ENCODE assay signal across 14 cellular contexts in genomic region chr13:30654430-30654829, GRCh38. TPM values are rescaled to one million over a fixed set of nuclear protein-coding genes. Genes with fewer than 3 reads are reported as not detected.
DNase-seq lines count a peak whose midpoint lies in the region; ATAC-seq and TF ChIP-seq lines count a peak whose summit lies in the region.
"Had no signal": no experiment of that assay in that cellular context is flagged by ENCODE, and none has a peak within 500 bp of the region (broad histone marks: within the 10 kb centered on the region; RNA-seq: fewer than 3 reads in every experiment).

No MANE protein-coding gene starts in this region.

- intact Hi-C loops in Caco-2 (cut with micrococcal nuclease; ENCODE audit: unreplicated experiment) = loop anchor here (2.0 kb wide), 1 partner anchor 18 kb away; no protein-coding TSS in a partner anchor
- intact Hi-C loops in PC-3 (cut with micrococcal nuclease) = no loop called here

- H3K4me3 ChIP-seq in Caco-2 (ENCODE audit: low read depth, low read length) (no peak overlapping the region), PC-3 (ENCODE audit: low read length) (no peak overlapping the region)
- H3K4me3 ChIP-seq: BLaER1 treated with 17β-estradiol and CSF1 and Interleukin-3, amounts not matched to agents 10 nM and 100 nM; dorsolateral prefrontal cortex; thoracic aorta had no signal

- H3F3A ChIP-seq in PC-3 (ENCODE audit: low read length, unreplicated experiment) = no peaks in the 10 kb centered on the region

- H3K9me3 Mint-ChIP-seq in Caco-2 (ENCODE audit: unreplicated experiment) (no peaks in the 10 kb centered on the region), T-cell (no peaks in the 10 kb centered on the region)
- no peaks in the 10 kb centered on the region for H3K9me3 Mint-ChIP-seq in central memory CD8-positive, alpha-beta T cell

- peak; percentile 62 for ATAC-seq in GM21390 (IDR thresholded peaks at IDR 0.05; ENCODE audit: unreplicated experiment)
- ATAC-seq in T-cell (replicated peaks in 1 of 4) = peak; percentile 73 to 84 (median 78)
- peak; percentile 67 for ATAC-seq in central memory CD8-positive, alpha-beta T cell (replicated peaks; ENCODE audit: extremely low read depth, poor library complexity, severe bottlenecking)
- no peak for ATAC-seq in PC-3
- ATAC-seq in GM19023 (IDR thresholded peaks at IDR 0.05; ENCODE audit: unreplicated experiment) = no peak
- no peak for ATAC-seq in HG03135 (IDR thresholded peaks at IDR 0.05; ENCODE audit: unreplicated experiment)
- no peak for ATAC-seq in HG03521 (IDR thresholded peaks at IDR 0.05; ENCODE audit: unreplicated experiment)

- H3K4me3 Mint-ChIP-seq in Caco-2 (ENCODE audit: unreplicated experiment) (no peak overlapping the region), T-cell (peak overlapping the region in 2 of 3 donors; percentile 4 to 57)
- peak overlapping the region; percentile 5 for H3K4me3 Mint-ChIP-seq in central memory CD8-positive, alpha-beta T cell

- H3K27ac Mint-ChIP-seq in Caco-2 (ENCODE audit: unreplicated experiment) (peak overlapping the region; percentile 13), T-cell (peak overlapping the region; percentile 86 to 95)
- H3K27ac Mint-ChIP-seq in central memory CD8-positive, alpha-beta T cell (ENCODE audit: low read depth) = peak overlapping the region; percentile 82

- H3K4me1 ChIP-seq in Caco-2 (peaks cover 35% of the 10 kb centered on the region), PC-3 (ENCODE audit: insufficient read depth, low read length) (no peaks in the 10 kb centered on the region)

- no peak overlapping the region for H3K27ac ChIP-seq in PC-3 (ENCODE audit: low read length)
- H3K27ac ChIP-seq: BLaER1 treated with 17β-estradiol and CSF1 and Interleukin-3, amounts not matched to agents 10 nM and 100 nM; dorsolateral prefrontal cortex; neutrophil; thoracic aorta had no signal

- no peaks in the 10 kb centered on the region for H3K79me2 ChIP-seq in PC-3 (ENCODE audit: low read length)

- CTCF ChIA-PET in Caco-2 (lab: Charles Lee) (no interaction called here), T-cell (lab: Charles Lee) (no interaction called here), PC-3 (lab: Charles Lee) (no interaction called here)

- no peak overlapping the region for H2AFZ ChIP-seq in PC-3 (ENCODE audit: low read length)

- peaks cover 31% of the 10 kb centered on the region for H3K4me1 Mint-ChIP-seq in Caco-2 (ENCODE audit: low read depth, unreplicated experiment)
- peaks cover 32 to 42% (median 35%) of the 10 kb centered on the region in 3 donors for H3K4me1 Mint-ChIP-seq in T-cell
- H3K4me1 Mint-ChIP-seq in central memory CD8-positive, alpha-beta T cell = peaks cover 35% of the 10 kb centered on the region

- H3K36me3 ChIP-seq in Caco-2 (ENCODE audit: control insufficient read depth, insufficient read depth, low read length) (peaks cover 3% of the 10 kb centered on the region), PC-3 (ENCODE audit: low read depth, low read length) (peaks cover 43% of the 10 kb centered on the region; the same call in 1 of the 2 replicates)

- TF ChIP-seq CTCF in Caco-2 (IDR thresholded peaks at IDR 0.05; ENCODE audit: insufficient read depth in 1 of 2, low read depth in 1 of 2, low read length in 1 of 2, severe bottlenecking in 1 of 2, unreplicated experiment in 1 of 2) (no peak), PC-3 (conservative IDR thresholded peaks at IDR 0.05; ENCODE audit: low read depth, low read length) (no peak)

- H4K20me1 ChIP-seq in PC-3 (ENCODE audit: low read length) = no peaks in the 10 kb centered on the region

- no peaks in the 10 kb centered on the region for H3K9me2 ChIP-seq in PC-3 (replicated peaks; ENCODE audit: low read length)

- peaks cover 69% of the 10 kb centered on the region for H3K36me3 Mint-ChIP-seq in Caco-2 (ENCODE audit: insufficient read depth, unreplicated experiment)
- peaks cover 68% of the 10 kb centered on the region for H3K36me3 Mint-ChIP-seq in T-cell
- peaks cover 52% of the 10 kb centered on the region for H3K36me3 Mint-ChIP-seq in central memory CD8-positive, alpha-beta T cell (ENCODE audit: insufficient read depth)

- H3K9me3 ChIP-seq in Caco-2 (no peaks in the 10 kb centered on the region), PC-3 (ENCODE audit: low read length) (no peaks in the 10 kb centered on the region)
- H3K9me3 ChIP-seq: neutrophil, thoracic aorta had no signal

- H3K27me3 Mint-ChIP-seq in Caco-2 (ENCODE audit: insufficient read depth, unreplicated experiment) (no peaks in the 10 kb centered on the region), T-cell (no peaks in the 10 kb centered on the region)
- H3K27me3 Mint-ChIP-seq in central memory CD8-positive, alpha-beta T cell = no peaks in the 10 kb centered on the region

- H3K27me3 ChIP-seq in Caco-2 (replicated peaks; ENCODE audit: control insufficient read depth, insufficient read depth, low read length) (no peaks in the 10 kb centered on the region), PC-3 (ENCODE audit: low read length) (no peaks in the 10 kb centered on the region)
- H3K27me3 ChIP-seq: BLaER1 treated with 17β-estradiol and CSF1 and Interleukin-3, amounts not matched to agents 10 nM and 100 nM; dorsolateral prefrontal cortex; neutrophil had no signal

- no peak overlapping the region for H3K4me2 ChIP-seq in PC-3 (ENCODE audit: low read length)
- H3K4me2 ChIP-seq: BLaER1 treated with 17β-estradiol and CSF1 and Interleukin-3, amounts not matched to agents 10 nM and 100 nM had no signal

- BruUV-seq in Caco-2 (replicated peaks; lab: Mats Ljungman, UMichigan) (no TSS peak), PC-3 (replicated peaks; lab: Mats Ljungman, UMichigan) (no TSS peak)

- H3K9ac ChIP-seq in PC-3 (ENCODE audit: low read length) = no peak overlapping the region
- H3K9ac ChIP-seq: BLaER1 treated with 17β-estradiol and CSF1 and Interleukin-3, amounts not matched to agents 10 nM and 100 nM had no signal

- DNase-seq in Caco-2 = no peak
- no peak for DNase-seq in T-cell
- no peak for DNase-seq in central memory CD8-positive, alpha-beta T cell (ENCODE audit: low spot score in 2 of 2)
- DNase-seq in PC-3 = no peak
- DNase-seq: anterior cingulate cortex, dorsolateral prefrontal cortex, GF-D8 had no signal

- POLR2A ChIA-PET in Caco-2 (lab: Charles Lee) (no interaction called here), T-cell (lab: Charles Lee) (no interaction called here), PC-3 (lab: Charles Lee; ENCODE audit: unreplicated experiment) (no interaction called here)

RNA-seq across cellular contexts. Expression of gene USPL1, which starts 36.7 kb away (rescaled TPM):
- total RNA-seq in Caco-2 (2022) = 23.4 and 26.7 TPM in 2 replicates
- total RNA-seq in T-cell = 10 to 100 TPM; 24.1 to 32.9 (median 26.7) TPM
- 6.0 and 9.0 TPM in 2 replicates for total RNA-seq in PC-3 (2014; rRNA removed)

Comparison
In these comparisons a context has a peak if more than half of its experiments do, and no peak if none do; other contexts are left out.
1. H3K27ac Mint-ChIP-seq: peak in every context shown above with its lines; median percentile 90 in T-cell; 82 in central memory CD8-positive, alpha-beta T cell; 13 in Caco-2.
2. ATAC-seq: peak in GM21390 (single experiment), T-cell (4 of 4) and central memory CD8-positive, alpha-beta T cell (single experiment); none in PC-3 (single experiment), GM19023 (single experiment), HG03135 (single experiment) and HG03521 (single experiment).